22 cellular contexts compared by ENCODE assay signal in genomic region chr12:7114008-7114407, GRCh38. TPM values are rescaled to one million over a fixed set of nuclear protein-coding genes. Genes with fewer than 3 reads are reported as not detected.
"Had no signal": no experiment of that assay in that cellular context is flagged by ENCODE, and none has a peak within 500 bp of the region (broad histone marks: within the 10 kb centered on the region; RNA-seq: fewer than 3 reads in every experiment).

No MANE protein-coding gene starts in this region.

- H3K4me3 Mint-ChIP-seq: activated naive CD4-positive, alpha-beta T cell treated with anti-CD3 and anti-CD28 coated beads for 36 hours; activated T-cell treated with anti-CD3 and anti-CD28 coated beads, Interleukin-2, amount 50 U/mL, for 4 hours; effector memory CD8-positive, alpha-beta T cell; nephron progenitor cell; stimulated activated naive B cell treated with anti-CD40 and anti-IgM and Interleukin-4, amounts not matched to agents 10 μg/mL and 1 μg/mL and 100 μg/mL, for 72 hours; type B pancreatic cell; WTC11 had no signal

- DNase-seq: activated CD8-positive, alpha-beta memory T cell treated with anti-CD3 and anti-CD28 coated beads, Interleukin-2, amount 50 U/mL, for 48 hours; colonic mucosa; dorsolateral prefrontal cortex; stimulated activated naive B cell treated with anti-CD40 and anti-IgM and Interleukin-4, amounts not matched to agents 10 μg/mL and 1 μg/mL and 100 μg/mL, for 72 hours; testis had no signal

- H3K27ac ChIP-seq: adrenal gland, ascending aorta, brain microvascular endothelial cell, colonic mucosa, dorsolateral prefrontal cortex, esophagus muscularis mucosa, gastroesophageal sphincter, parathyroid adenoma had no signal

- H3K27ac Mint-ChIP-seq: activated naive CD4-positive, alpha-beta T cell treated with anti-CD3 and anti-CD28 coated beads for 36 hours; nephron progenitor cell; stimulated activated naive B cell treated with anti-CD40 and anti-IgM and Interleukin-4, amounts not matched to agents 10 μg/mL and 1 μg/mL and 100 μg/mL, for 72 hours; WTC11 had no signal

- ATAC-seq: activated T-cell treated with anti-CD3 and anti-CD28 coated beads, Interleukin-2, amount 50 U/mL, for 4 hours; gastroesophageal sphincter had no signal

- H3K9me3 Mint-ChIP-seq: activated naive CD4-positive, alpha-beta T cell treated with anti-CD3 and anti-CD28 coated beads for 36 hours; activated T-cell treated with anti-CD3 and anti-CD28 coated beads, Interleukin-2, amount 50 U/mL, for 4 hours; activated T-helper 2 cell treated with anti-CD3 and anti-CD28 coated beads, Interferon-gamma antibody, Interleukin-2, Interleukin-4, amounts not matched to agents 10 μg/mL and 5 μg/mL and 100 μg/mL, durations not matched to agents 14 hours and 24 hours and 36 hours; effector memory CD8-positive, alpha-beta T cell; nephron progenitor cell; stimulated activated naive B cell treated with anti-CD40 and anti-IgM and Interleukin-4, amounts not matched to agents 10 μg/mL and 1 μg/mL and 100 μg/mL, for 72 hours; type B pancreatic cell; WTC11 had no signal

- H3K9ac ChIP-seq: parathyroid adenoma had no signal

- H3K9me3 ChIP-seq: adrenal gland, ascending aorta, colonic mucosa, esophagus muscularis mucosa, gastroesophageal sphincter, mucosa of descending colon, testis had no signal

- H2AFZ ChIP-seq: parathyroid adenoma had no signal

- FAIRE-seq: TTC549 had no signal

- H3K36me3 ChIP-seq: brain microvascular endothelial cell, colonic mucosa had no signal

- H3K4me3 ChIP-seq: adrenal gland, ascending aorta, colonic mucosa, dorsolateral prefrontal cortex, esophagus muscularis mucosa, gastroesophageal sphincter, mucosa of descending colon, skin epidermis, testis had no signal

- H3K27me3 ChIP-seq: adrenal gland, ascending aorta, brain microvascular endothelial cell, colonic mucosa, dorsolateral prefrontal cortex, esophagus muscularis mucosa, gastroesophageal sphincter, testis had no signal

- H3K36me3 Mint-ChIP-seq: WTC11 had no signal

- H3K27me3 Mint-ChIP-seq: effector memory CD8-positive, alpha-beta T cell; stimulated activated naive B cell treated with anti-CD40 and anti-IgM and Interleukin-4, amounts not matched to agents 10 μg/mL and 1 μg/mL and 100 μg/mL, for 72 hours; type B pancreatic cell had no signal

RNA-seq across cellular contexts. Expression of gene RBP5, which starts 14.7 kb away (rescaled TPM):
- total RNA-seq: activated T-cell treated with anti-CD3 and anti-CD28 coated beads, Interleukin-2, amount 50 U/mL, for 4 hours; activated T-helper 2 cell treated with anti-CD3 and anti-CD28 coated beads, Interferon-gamma antibody, Interleukin-2, Interleukin-4, amounts not matched to agents 10 μg/mL and 5 μg/mL and 100 μg/mL, durations not matched to agents 14 hours and 24 hours and 36 hours; pulmonary artery endothelial cell had no signal
